ENCODE assay signal across 9 cellular contexts in the genomic region with DNA sequence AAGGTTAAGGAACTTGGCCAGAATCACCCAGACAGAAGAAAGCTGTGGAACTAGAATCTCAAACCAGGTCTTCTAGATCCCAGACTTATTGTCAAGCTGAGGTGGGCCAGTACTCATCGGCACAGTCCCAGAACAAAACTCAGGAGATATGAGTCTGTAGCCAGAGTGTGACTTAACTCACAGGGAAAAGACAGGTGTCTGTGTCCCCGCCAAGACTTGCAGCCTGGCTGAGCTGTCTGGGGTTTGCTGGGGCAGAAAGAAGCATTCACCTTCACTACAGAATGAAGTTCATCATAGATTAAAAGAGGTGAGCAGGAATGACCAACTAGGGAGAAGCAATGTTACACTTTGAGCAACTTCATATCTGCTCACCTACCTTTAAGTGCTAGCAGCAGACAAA.
"Had no signal": no experiment of that assay in that cellular context is flagged by ENCODE, and none has a peak within 500 bp of the region (broad histone marks: within the 10 kb centered on the region; RNA-seq: fewer than 3 reads in every experiment).

No MANE protein-coding gene starts in this region.

- H3K27ac Mint-ChIP-seq: activated naive CD8-positive, alpha-beta T cell treated with anti-CD3 and anti-CD28 coated beads for 36 hours had no signal

- H3K9ac ChIP-seq: parathyroid adenoma had no signal

- H3K27ac ChIP-seq: parathyroid adenoma had no signal

- H3K4me3 Mint-ChIP-seq: activated naive CD8-positive, alpha-beta T cell treated with anti-CD3 and anti-CD28 coated beads for 36 hours had no signal

- H3K4me1 ChIP-seq: parathyroid adenoma had no signal

- H3K27me3 Mint-ChIP-seq: activated naive CD8-positive, alpha-beta T cell treated with anti-CD3 and anti-CD28 coated beads for 36 hours had no signal

- DNase-seq: activated gamma-delta T cell; activated naive CD8-positive, alpha-beta T cell treated with anti-CD3 and anti-CD28 coated beads for 36 hours; activated T-cell treated with anti-CD3 and anti-CD28 coated beads, Interleukin-2, amount 50 U/mL, for 1 hour; aorta; foreskin melanocyte; retina; stimulated activated CD4-positive, alpha-beta T cell treated with anti-CD3 and anti-CD28 coated beads, Interleukin-2, amount 100 ng/mL, for 24 hours; stimulated activated naive CD4-positive, alpha-beta T cell had no signal
